1 cellular context compared by ENCODE assay signal in the genomic region with DNA sequence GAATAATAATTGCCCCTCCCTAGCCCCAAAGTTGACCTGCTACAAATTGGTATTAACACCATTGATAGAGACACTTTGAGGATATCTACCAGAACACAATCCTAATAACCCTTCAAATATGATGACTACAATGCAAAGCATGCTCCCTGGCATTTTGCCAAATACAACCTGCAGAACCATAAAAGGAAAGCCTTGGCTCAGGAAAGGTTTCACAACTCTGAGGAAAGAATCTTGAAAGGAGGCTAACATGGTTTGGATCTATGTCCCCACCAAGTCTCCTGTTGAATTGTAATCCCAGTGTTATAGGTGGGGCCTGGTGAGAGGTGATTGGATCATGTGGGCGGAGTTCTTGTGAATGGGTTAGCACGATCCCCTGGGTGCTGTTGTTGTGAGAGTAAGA.
TF ChIP-seq lines count a peak whose summit lies in the region.

No MANE protein-coding gene starts in this region.

TF ChIP-seq in GM23338, 12 proteins besides CTCF, POLR2A, EP300 and RAD21 (continued from another document):
- TF ChIP-seq JUNB (IDR thresholded peaks at IDR 0.05; ENCODE audit: unreplicated experiment): no peak
TF ChIP-seq in GM23338: peak in this region for 0.
